In the genomic region with DNA sequence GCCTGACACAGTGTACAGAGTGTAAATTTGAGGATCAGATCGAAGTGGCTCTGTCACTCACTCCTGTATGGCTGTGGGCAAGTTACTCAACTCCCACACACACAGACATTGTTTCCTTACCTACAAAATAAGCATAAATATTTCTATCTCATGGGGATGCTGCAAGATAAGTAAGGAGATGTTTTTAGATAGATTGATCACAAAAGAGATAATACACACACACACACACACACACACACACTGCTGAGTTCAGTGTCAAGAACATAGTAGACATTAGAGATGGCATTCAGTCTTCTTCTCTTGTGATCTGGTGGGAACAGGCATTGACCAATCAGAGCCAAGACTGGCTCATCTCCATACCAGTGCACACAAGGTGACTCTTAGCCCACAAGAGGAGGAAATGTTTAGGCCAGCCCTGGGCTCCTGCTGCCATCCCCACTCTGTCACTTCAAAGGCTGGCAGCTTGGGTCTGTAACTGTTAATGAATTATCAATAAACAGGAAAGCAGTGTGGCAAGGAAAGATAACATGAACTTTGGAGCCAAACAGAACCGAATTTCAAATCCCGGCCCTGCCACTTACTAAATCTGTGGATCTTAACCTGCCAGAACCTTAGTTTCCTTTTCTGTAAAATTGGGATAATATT, we compare ENCODE assay signal across 2 cellular contexts.
A peak's percentile ranks its signal among the peaks of the same experiment; 100 is the strongest.
TF ChIP-seq lines count a peak whose summit lies in the region.

No MANE protein-coding gene starts in this region.

TF ChIP-seq in HCT116, 20 proteins besides CTCF, POLR2A, EP300 and RAD21:
- no peak for TF ChIP-seq EZH2phosphoT487 (IDR thresholded peaks at IDR 0.05; ENCODE audit: borderline replicate concordance)
- no peak for TF ChIP-seq YY1 (IDR thresholded peaks at IDR 0.05; ENCODE audit: extremely low read depth, insufficient replicate concordance, low read depth, low read length)
- TF ChIP-seq, protein P1, sequence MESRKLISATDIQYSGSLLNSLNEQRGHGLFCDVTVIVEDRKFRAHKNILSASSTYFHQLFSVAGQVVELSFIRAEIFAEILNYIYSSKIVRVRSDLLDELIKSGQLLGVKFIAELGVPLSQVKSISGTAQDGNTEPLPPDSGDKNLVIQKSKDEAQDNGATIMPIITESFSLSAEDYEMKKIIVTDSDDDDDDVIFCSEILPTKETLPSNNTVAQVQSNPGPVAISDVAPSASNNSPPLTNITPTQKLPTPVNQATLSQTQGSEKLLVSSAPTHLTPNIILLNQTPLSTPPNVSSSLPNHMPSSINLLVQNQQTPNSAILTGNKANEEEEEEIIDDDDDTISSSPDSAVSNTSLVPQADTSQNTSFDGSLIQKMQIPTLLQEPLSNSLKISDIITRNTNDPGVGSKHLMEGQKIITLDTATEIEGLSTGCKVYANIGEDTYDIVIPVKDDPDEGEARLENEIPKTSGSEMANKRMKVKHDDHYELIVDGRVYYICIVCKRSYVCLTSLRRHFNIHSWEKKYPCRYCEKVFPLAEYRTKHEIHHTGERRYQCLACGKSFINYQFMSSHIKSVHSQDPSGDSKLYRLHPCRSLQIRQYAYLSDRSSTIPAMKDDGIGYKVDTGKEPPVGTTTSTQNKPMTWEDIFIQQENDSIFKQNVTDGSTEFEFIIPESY (IDR thresholded peaks at IDR 0.05; ENCODE audit: extremely low read depth, insufficient replicate concordance, low read length), result no peak
- TF ChIP-seq, protein P2, sequence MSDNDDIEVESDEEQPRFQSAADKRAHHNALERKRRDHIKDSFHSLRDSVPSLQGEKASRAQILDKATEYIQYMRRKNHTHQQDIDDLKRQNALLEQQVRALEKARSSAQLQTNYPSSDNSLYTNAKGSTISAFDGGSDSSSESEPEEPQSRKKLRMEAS (IDR thresholded peaks at IDR 0.05), result no peak
- no peak for TF ChIP-seq SP1 (IDR thresholded peaks at IDR 0.05; ENCODE audit: low read depth)
- TF ChIP-seq, protein P3, sequence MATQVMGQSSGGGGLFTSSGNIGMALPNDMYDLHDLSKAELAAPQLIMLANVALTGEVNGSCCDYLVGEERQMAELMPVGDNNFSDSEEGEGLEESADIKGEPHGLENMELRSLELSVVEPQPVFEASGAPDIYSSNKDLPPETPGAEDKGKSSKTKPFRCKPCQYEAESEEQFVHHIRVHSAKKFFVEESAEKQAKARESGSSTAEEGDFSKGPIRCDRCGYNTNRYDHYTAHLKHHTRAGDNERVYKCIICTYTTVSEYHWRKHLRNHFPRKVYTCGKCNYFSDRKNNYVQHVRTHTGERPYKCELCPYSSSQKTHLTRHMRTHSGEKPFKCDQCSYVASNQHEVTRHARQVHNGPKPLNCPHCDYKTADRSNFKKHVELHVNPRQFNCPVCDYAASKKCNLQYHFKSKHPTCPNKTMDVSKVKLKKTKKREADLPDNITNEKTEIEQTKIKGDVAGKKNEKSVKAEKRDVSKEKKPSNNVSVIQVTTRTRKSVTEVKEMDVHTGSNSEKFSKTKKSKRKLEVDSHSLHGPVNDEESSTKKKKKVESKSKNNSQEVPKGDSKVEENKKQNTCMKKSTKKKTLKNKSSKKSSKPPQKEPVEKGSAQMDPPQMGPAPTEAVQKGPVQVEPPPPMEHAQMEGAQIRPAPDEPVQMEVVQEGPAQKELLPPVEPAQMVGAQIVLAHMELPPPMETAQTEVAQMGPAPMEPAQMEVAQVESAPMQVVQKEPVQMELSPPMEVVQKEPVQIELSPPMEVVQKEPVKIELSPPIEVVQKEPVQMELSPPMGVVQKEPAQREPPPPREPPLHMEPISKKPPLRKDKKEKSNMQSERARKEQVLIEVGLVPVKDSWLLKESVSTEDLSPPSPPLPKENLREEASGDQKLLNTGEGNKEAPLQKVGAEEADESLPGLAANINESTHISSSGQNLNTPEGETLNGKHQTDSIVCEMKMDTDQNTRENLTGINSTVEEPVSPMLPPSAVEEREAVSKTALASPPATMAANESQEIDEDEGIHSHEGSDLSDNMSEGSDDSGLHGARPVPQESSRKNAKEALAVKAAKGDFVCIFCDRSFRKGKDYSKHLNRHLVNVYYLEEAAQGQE (IDR thresholded peaks at IDR 0.05; ENCODE audit: low read depth), result no peak
- TF ChIP-seq JUND (IDR thresholded peaks at IDR 0.05), result no peak
- no peak for TF ChIP-seq TCF7L2 (IDR thresholded peaks at IDR 0.05; ENCODE audit: borderline replicate concordance, extremely low read depth, insufficient read depth, insufficient read length)
- TF ChIP-seq ELF1 (IDR thresholded peaks at IDR 0.05; ENCODE audit: borderline replicate concordance, low read depth), result no peak
- no peak for TF ChIP-seq ZNF274 (IDR thresholded peaks at IDR 0.05; ENCODE audit: low read depth, low read length)
- no peak for TF ChIP-seq SIN3A (IDR thresholded peaks at IDR 0.05; ENCODE audit: low read depth)
- no peak for TF ChIP-seq CEBPB (IDR thresholded peaks at IDR 0.05; ENCODE audit: low read depth)
- TF ChIP-seq EZH2 (IDR thresholded peaks at IDR 0.05), result no peak
- no peak for TF ChIP-seq FOSL1 (IDR thresholded peaks at IDR 0.05; ENCODE audit: low read depth)
- TF ChIP-seq CBX3 (IDR thresholded peaks at IDR 0.05; ENCODE audit: low read depth), result no peak
- TF ChIP-seq POLR2AphosphoS5 (IDR thresholded peaks at IDR 0.05; ENCODE audit: low read depth, low read length), result no peak
- TF ChIP-seq, protein P4, sequence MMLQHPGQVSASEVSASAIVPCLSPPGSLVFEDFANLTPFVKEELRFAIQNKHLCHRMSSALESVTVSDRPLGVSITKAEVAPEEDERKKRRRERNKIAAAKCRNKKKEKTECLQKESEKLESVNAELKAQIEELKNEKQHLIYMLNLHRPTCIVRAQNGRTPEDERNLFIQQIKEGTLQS (IDR thresholded peaks at IDR 0.05), result no peak
- no peak for TF ChIP-seq EGR1 (IDR thresholded peaks at IDR 0.05; ENCODE audit: low read depth)
- TF ChIP-seq SRF (IDR thresholded peaks at IDR 0.05; ENCODE audit: low read depth), result no peak
- TF ChIP-seq ZFX (IDR thresholded peaks at IDR 0.05), result no peak

TF ChIP-seq in liver, 16 proteins besides CTCF, POLR2A, EP300 and RAD21:
- TF ChIP-seq FOXA2 (IDR thresholded peaks at IDR 0.05) (peak; percentile 74), GABPA (IDR thresholded peaks at IDR 0.05 in 1 of 2, conservative IDR thresholded peaks at IDR 0.05 in 1 of 2) (peak in 1 of 2 donors; percentile 23), JUND (IDR thresholded peaks at IDR 0.05) (peak in 1 of 2 donors; percentile 73), NR2F2 (IDR thresholded peaks at IDR 0.05) (no peak), TAF1 (conservative IDR thresholded peaks at IDR 0.05) (no peak), HNF4G (IDR thresholded peaks at IDR 0.05) (peak; percentile 88), RXRA (IDR thresholded peaks at IDR 0.05) (peak; percentile 93 to 96), SP1 (IDR thresholded peaks at IDR 0.05) (peak; percentile 99), HNF4A (conservative IDR thresholded peaks at IDR 0.05) (peak; percentile 90 to 95), EGR1 (IDR thresholded peaks at IDR 0.05; ENCODE audit: low read depth in 2 of 2) (peak; percentile 17 to 87), YY1 (IDR thresholded peaks at IDR 0.05) (peak; percentile 74), FOXA1 (IDR thresholded peaks at IDR 0.05) (peak; percentile 51)
- TF ChIP-seq, protein P2 (IDR thresholded peaks at IDR 0.05), result peak; percentile 94
- TF ChIP-seq, protein P4 (IDR thresholded peaks at IDR 0.05), result peak; percentile 52
- TF ChIP-seq, protein P3 (IDR thresholded peaks at IDR 0.05), result peak; percentile 71
- TF ChIP-seq, protein P1 (IDR thresholded peaks at IDR 0.05), result peak; percentile 66
TF ChIP-seq in liver: peak in this region for 14.
